Comparison of ENCODE assay signal across 12 cellular contexts in genomic region chr11:128470081-128470480, GRCh38.
DNase-seq lines count a peak whose midpoint lies in the region; ATAC-seq and TF ChIP-seq lines count a peak whose summit lies in the region.
"Had no signal": no experiment of that assay in that cellular context is flagged by ENCODE, and none has a peak within 500 bp of the region (broad histone marks: within the 10 kb centered on the region; RNA-seq: fewer than 3 reads in every experiment).

No MANE protein-coding gene starts in this region.

- peak overlapping the region; percentile 97 for H3K27ac ChIP-seq in CD4-positive, CD25-positive, alpha-beta regulatory T cell (ENCODE audit: insufficient read depth, low read length, poor library complexity, severe bottlenecking)

- H3K9me3 Mint-ChIP-seq in CD4-positive, CD25-positive, alpha-beta regulatory T cell: no peaks in the 10 kb centered on the region
- H3K9me3 Mint-ChIP-seq in HFFc6: no peaks in the 10 kb centered on the region
- H3K9me3 Mint-ChIP-seq in activated T-cell treated with anti-CD3 and anti-CD28 coated beads, Interleukin-2, amount 50 U/mL, for 72 hours: no peaks in the 10 kb centered on the region
- H3K9me3 Mint-ChIP-seq in memory B cell: no peaks in the 10 kb centered on the region

- peaks cover 3% of the 10 kb centered on the region for H3K27me3 Mint-ChIP-seq in CD4-positive, CD25-positive, alpha-beta regulatory T cell
- H3K27me3 Mint-ChIP-seq in HFFc6 (ENCODE audit: insufficient read depth): peaks cover 4% of the 10 kb centered on the region; the same call in 1 of the 2 replicates
- H3K27me3 Mint-ChIP-seq in activated T-cell treated with anti-CD3 and anti-CD28 coated beads, Interleukin-2, amount 50 U/mL, for 72 hours (ENCODE audit: low read depth): no peaks in the 10 kb centered on the region
- no peaks in the 10 kb centered on the region for H3K27me3 Mint-ChIP-seq in memory B cell

- H3K27me3 ChIP-seq in CD4-positive, CD25-positive, alpha-beta regulatory T cell (ENCODE audit: control insufficient read depth, insufficient read depth, low read length): no peaks in the 10 kb centered on the region
- H3K27me3 ChIP-seq: BE2C, colonic mucosa had no signal

- peaks cover 97% of the 10 kb centered on the region for H3K36me3 Mint-ChIP-seq in CD4-positive, CD25-positive, alpha-beta regulatory T cell
- peaks cover 64% of the 10 kb centered on the region for H3K36me3 Mint-ChIP-seq in HFFc6 (ENCODE audit: low read depth)
- peaks cover 51 to 77% of the 10 kb centered on the region in 2 donors for H3K36me3 Mint-ChIP-seq in activated T-cell treated with anti-CD3 and anti-CD28 coated beads, Interleukin-2, amount 50 U/mL, for 72 hours (ENCODE audit: insufficient read depth in 2 of 2)
- H3K36me3 Mint-ChIP-seq in memory B cell: peaks cover 48% of the 10 kb centered on the region

- peak overlapping the region; percentile 81 for H3K4me3 ChIP-seq in CD4-positive, CD25-positive, alpha-beta regulatory T cell (ENCODE audit: low read depth, low read length)
- H3K4me3 ChIP-seq: colonic mucosa had no signal

- peaks cover 91% of the 10 kb centered on the region for H3K36me3 ChIP-seq in CD4-positive, CD25-positive, alpha-beta regulatory T cell (ENCODE audit: control insufficient read depth, insufficient read depth, low read length)
- H3K36me3 ChIP-seq: BE2C, colonic mucosa had no signal

- no peaks in the 10 kb centered on the region for H3K9me3 ChIP-seq in CD4-positive, CD25-positive, alpha-beta regulatory T cell (ENCODE audit: control insufficient read depth in 2 of 2, low read length in 2 of 2)
- H3K9me3 ChIP-seq: BE2C, colonic mucosa had no signal

- H3K4me1 Mint-ChIP-seq in CD4-positive, CD25-positive, alpha-beta regulatory T cell: peaks cover 53 to 99% (median 84%) of the 10 kb centered on the region in 4 donors
- H3K4me1 Mint-ChIP-seq in HFFc6 (ENCODE audit: low read depth): peaks cover 99% of the 10 kb centered on the region
- peaks cover 99% of the 10 kb centered on the region for H3K4me1 Mint-ChIP-seq in activated T-cell treated with anti-CD3 and anti-CD28 coated beads, Interleukin-2, amount 50 U/mL, for 72 hours (ENCODE audit: low read depth)
- peaks cover 76% of the 10 kb centered on the region for H3K4me1 Mint-ChIP-seq in memory B cell

- peak overlapping the region; percentile 95 to 99 (median 98) for H3K27ac Mint-ChIP-seq in CD4-positive, CD25-positive, alpha-beta regulatory T cell
- H3K27ac Mint-ChIP-seq in HFFc6 (peak overlapping the region; percentile 98), memory B cell (peak overlapping the region; percentile 94)
- H3K27ac Mint-ChIP-seq in activated T-cell treated with anti-CD3 and anti-CD28 coated beads, Interleukin-2, amount 50 U/mL, for 72 hours: peak overlapping the region; percentile 100

- peak; percentile 62 to 78 (median 65) for DNase-seq in CD4-positive, CD25-positive, alpha-beta regulatory T cell
- DNase-seq in HFFc6 (no peak), memory B cell (ENCODE audit: low spot score in 2 of 2) (no peak), Kasumi-1 (lab: John Stamatoyannopoulos, UW) (no peak), Ammon's horn (ENCODE audit: low spot score) (no peak), LoVo (ENCODE audit: low spot score) (no peak)
- DNase-seq in activated T-cell treated with anti-CD3 and anti-CD28 coated beads, Interleukin-2, amount 50 U/mL, for 72 hours: peak; percentile 67
- DNase-seq: BE2C, colonic mucosa, foreskin fibroblast, NCI-H2227 treated with DMSO at 0.1 percent for 48 hours had no signal

- peaks cover 100% of the 10 kb centered on the region for H3K4me1 ChIP-seq in CD4-positive, CD25-positive, alpha-beta regulatory T cell (ENCODE audit: control insufficient read depth, insufficient read depth, low read length, poor library complexity, severe bottlenecking)
- H3K4me1 ChIP-seq: BE2C had no signal

- TF ChIP-seq CTCF in HFFc6 (IDR thresholded peaks at IDR 0.05): no peak

- no peak for ATAC-seq in CD4-positive, CD25-positive, alpha-beta regulatory T cell (ENCODE audit: low read depth in 2 of 2)
- ATAC-seq in activated T-cell treated with anti-CD3 and anti-CD28 coated beads, Interleukin-2, amount 50 U/mL, for 72 hours (replicated peaks in 1 of 2): peak; percentile 16 to 34
- peak; percentile 30 for ATAC-seq in memory B cell (ENCODE audit: low read depth)
- ATAC-seq in GM18873 (IDR thresholded peaks at IDR 0.05; ENCODE audit: low FRiP score, unreplicated experiment): no peak

- peak overlapping the region; percentile 81 to 93 (median 84) for H3K4me3 Mint-ChIP-seq in CD4-positive, CD25-positive, alpha-beta regulatory T cell
- H3K4me3 Mint-ChIP-seq in HFFc6 (no peak overlapping the region), memory B cell (peak overlapping the region; percentile 73)
- peak overlapping the region; percentile 80 to 95 for H3K4me3 Mint-ChIP-seq in activated T-cell treated with anti-CD3 and anti-CD28 coated beads, Interleukin-2, amount 50 U/mL, for 72 hours

Comparison
In these comparisons a context has a peak if more than half of its experiments do, and no peak if none do; other contexts are left out.
1. ATAC-seq: peak in activated T-cell treated with anti-CD3 and anti-CD28 coated beads, Interleukin-2, amount 50 U/mL, for 72 hours (2 of 2) and memory B cell (single experiment); none in CD4-positive, CD25-positive, alpha-beta regulatory T cell (0 of 2) and GM18873 (single experiment).
2. DNase-seq: peak in CD4-positive, CD25-positive, alpha-beta regulatory T cell (3 of 3) and activated T-cell treated with anti-CD3 and anti-CD28 coated beads, Interleukin-2, amount 50 U/mL, for 72 hours (2 of 2); none in HFFc6 (single experiment), memory B cell (0 of 2), Kasumi-1 (0 of 2), Ammon's horn (single experiment) and LoVo (single experiment).
3. Peak in every context shown above with its lines, with median percentiles within 50 percentile points of each other: H3K27ac Mint-ChIP-seq.